Comparison of ENCODE assay signal across 23 cellular contexts in the genomic region with DNA sequence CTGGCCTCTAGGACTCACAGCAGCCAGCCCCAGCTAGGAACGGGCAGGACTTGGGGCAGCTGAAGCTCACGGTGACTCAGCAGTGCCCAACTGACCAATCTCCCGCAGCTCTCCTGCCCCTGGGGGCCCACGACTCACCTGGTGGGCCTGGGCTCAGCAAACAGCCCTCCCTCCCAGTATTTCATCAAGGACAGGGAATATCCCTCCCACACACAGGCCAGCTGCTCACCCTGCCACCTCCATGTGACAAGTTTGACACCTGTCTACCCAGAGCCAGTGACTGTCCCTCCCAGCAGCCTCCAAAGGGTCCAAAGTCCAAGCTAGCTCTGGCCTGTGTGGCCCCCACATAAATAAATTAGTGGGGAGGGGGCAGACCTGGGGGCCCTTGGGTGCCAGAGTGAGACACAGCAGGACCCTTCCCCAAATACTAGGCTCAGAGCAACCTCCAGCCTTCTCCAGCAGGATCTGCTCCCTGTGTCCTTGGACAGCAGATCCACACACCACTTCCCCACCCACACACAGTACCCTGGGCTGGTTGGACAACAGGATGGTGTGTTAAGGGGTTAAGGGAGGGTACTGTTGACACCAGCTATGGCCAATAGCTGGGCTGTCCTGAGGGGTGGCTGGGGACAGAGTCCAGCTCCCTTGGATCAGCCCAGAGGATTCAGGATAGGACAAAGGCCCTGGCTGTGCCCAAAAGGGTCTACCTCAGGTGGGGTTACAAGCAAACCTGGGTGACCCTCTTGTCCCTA. TPM values are rescaled to one million over a fixed set of nuclear protein-coding genes. Genes with fewer than 3 reads are reported as not detected.
DNase-seq lines count a peak whose midpoint lies in the region; ATAC-seq, FAIRE-seq and TF ChIP-seq lines count a peak whose summit lies in the region.
"Had no signal": no experiment of that assay in that cellular context is flagged by ENCODE, and none has a peak within 500 bp of the region (broad histone marks: within the 10 kb centered on the region; RNA-seq: fewer than 3 reads in every experiment).

No MANE protein-coding gene starts in this region.

- H2AK5ac ChIP-seq in mesendoderm (ENCODE audit: low read length) = no peak overlapping the region

- ATAC-seq in K562 = no peak
- no peak for ATAC-seq in stimulated activated naive CD8-positive, alpha-beta T cell treated with anti-CD3 and anti-CD28 coated beads, Interleukin-15, Interleukin-2, amounts not matched to agents 100 U/mL and 50 U/mL, for 24 hours

- POLR2A ChIA-PET in Caco-2 (lab: Charles Lee) (interaction anchor here (0.6 to 1.0 kb wide), 3 partner anchors 13 to 104 kb away, joined by 3 to 9 read pairs (median 4); no protein-coding TSS in a partner anchor), K562 (lab: Yijun Ruan, JAX) (interaction anchor here (0.6 to 0.9 kb wide), 3 partner anchors 46 to 195 kb away, joined by 3 read pairs; no protein-coding TSS in a partner anchor)

- H3K4me1 ChIP-seq in Caco-2 = peaks cover 14% of the 10 kb centered on the region
- H3K4me1 ChIP-seq in K562 (replicated peaks in 1 of 2; ENCODE audit: control insufficient read depth in 2 of 2, insufficient read depth in 2 of 2, low read length in 2 of 2) = peaks cover 2 to 29% of the 10 kb centered on the region in 2 experiments; a peak in 2 of 5 replicates
- H3K4me1 ChIP-seq in mesendoderm (ENCODE audit: control insufficient read depth, low read depth, low read length) = no peaks in the 10 kb centered on the region

- no peaks in the 10 kb centered on the region; the same call in 1 of the 2 replicates for H4K20me1 ChIP-seq in K562 (replicated peaks; ENCODE audit: control insufficient read depth, insufficient read depth, low read length)

- H3K79me2 ChIP-seq in K562 (ENCODE audit: control insufficient read depth, insufficient read depth, low read length) (no peaks in the 10 kb centered on the region), mesendoderm (ENCODE audit: control insufficient read depth, insufficient read depth, low read length) (no peaks in the 10 kb centered on the region)

- intact Hi-C loops in Caco-2 (cut with micrococcal nuclease; ENCODE audit: unreplicated experiment) (loop anchor here (2.0 kb wide), 1 partner anchor 15 kb away; no protein-coding TSS in a partner anchor), K562 (cut with micrococcal nuclease) (no loop called here)
- intact Hi-C loops in activated T-helper 1 cell treated with anti-CD3 and anti-CD28 coated beads, Interleukin-12 subunit alpha, Interleukin-12 subunit beta, Interleukin-2, Interleukin-4 antibody, amounts not matched to agents 30 ng/mL and 10 ng/mL and 1 ng/mL, durations not matched to agents 14 hours and 24 hours and 36 hours (cut with micrococcal nuclease) = no loop called here

- no peak for FAIRE-seq in K562 (lab: Jason Lieb, UNC)
- FAIRE-seq: kidney, RCC 7860 had no signal

- H2AFZ ChIP-seq in K562 (ENCODE audit: low read depth, low read length) = no peak overlapping the region

- H3K18ac ChIP-seq in mesendoderm (ENCODE audit: low read length) = no peak overlapping the region

- no peak overlapping the region for H3K23ac ChIP-seq in mesendoderm (ENCODE audit: low read length)

- no TSS peak for BruUV-seq in Caco-2 (replicated peaks; lab: Mats Ljungman, UMichigan)
- no TSS peak for BruUV-seq in K562 (replicated peaks; lab: Mats Ljungman, UMichigan)

- H3K4me2 ChIP-seq in K562 (ENCODE audit: insufficient read depth, low read length) (no peak overlapping the region), mesendoderm (ENCODE audit: low read length) (no peak overlapping the region)

- H2BK120ac ChIP-seq in mesendoderm (ENCODE audit: low read depth, low read length) = no peak overlapping the region

- no peak overlapping the region for H3K4me3 Mint-ChIP-seq in Caco-2 (ENCODE audit: unreplicated experiment)
- H3K4me3 Mint-ChIP-seq in activated T-helper 1 cell treated with anti-CD3 and anti-CD28 coated beads, Interleukin-12 subunit alpha, Interleukin-12 subunit beta, Interleukin-2, Interleukin-4 antibody, amounts not matched to agents 30 ng/mL and 10 ng/mL and 1 ng/mL, durations not matched to agents 14 hours and 24 hours and 36 hours = no peak overlapping the region

- H3K4me3 ChIP-seq in Caco-2 (ENCODE audit: low read depth, low read length) = no peak overlapping the region
- H3K4me3 ChIP-seq in K562 = no peak overlapping the region
- H3K4me3 ChIP-seq in mesendoderm (ENCODE audit: low read length) = no peak overlapping the region
- H3K4me3 ChIP-seq: HAP-1, MG63 had no signal

- DNase-seq in Caco-2 (peak; percentile 50 to 65), HuH-7.5 (ENCODE audit: low spot score) (peak; percentile 93), K562 (ENCODE audit: extremely low read depth in 1 of 4, low spot score in 3 of 4) (no peak), mesendoderm (peak; percentile 40), NCI-H524 (lab: John Stamatoyannopoulos, UW) (no peak)
- DNase-seq in activated effector memory CD4-positive, alpha-beta T cell treated with Interleukin-2 at 50 U/mL for 16 hours = no peak
- DNase-seq in stimulated activated naive CD8-positive, alpha-beta T cell treated with anti-CD3 and anti-CD28 coated beads, Interleukin-15, Interleukin-2, amounts not matched to agents 100 U/mL and 50 U/mL, for 24 hours = no peak
- no peak for DNase-seq in activated T-helper 1 cell treated with anti-CD3 and anti-CD28 coated beads, Interleukin-12 subunit alpha, Interleukin-12 subunit beta, Interleukin-2, Interleukin-4 antibody, amounts not matched to agents 30 ng/mL and 10 ng/mL and 1 ng/mL, durations not matched to agents 14 hours and 24 hours and 36 hours (ENCODE audit: low spot score)
- DNase-seq: brain microvascular endothelial cell; CD4-positive, alpha-beta memory T cell; hippocampal formation; kidney; MG63; NCI-H1694 treated with DMSO at 0.1 percent for 48 hours; stimulated activated CD4-positive, alpha-beta T cell treated with anti-CD3 and anti-CD28 coated beads, Interleukin-15, amount 100 ng/mL, for 24 hours had no signal

- TF ChIP-seq EP300 in K562 (IDR thresholded peaks at IDR 0.05; ENCODE audit: low read length) = no peak

- TF ChIP-seq CTCF in Caco-2 (IDR thresholded peaks at IDR 0.05; ENCODE audit: insufficient read depth in 1 of 2, low read depth in 1 of 2, low read length in 1 of 2, severe bottlenecking in 1 of 2, unreplicated experiment in 1 of 2) (no peak), K562 (IDR thresholded peaks at IDR 0.05 in 2 of 3, conservative IDR thresholded peaks at IDR 0.05 in 1 of 3; ENCODE audit: insufficient read depth in 2 of 3, low read depth in 1 of 3, low read length in 3 of 3) (no peak)

- no peak for TF ChIP-seq RAD21 in K562 (CRISPR knock-in tag; conservative IDR thresholded peaks at IDR 0.05 in 1 of 2, IDR thresholded peaks at IDR 0.05 in 1 of 2)

- no peak overlapping the region for H3K27ac Mint-ChIP-seq in Caco-2 (ENCODE audit: unreplicated experiment)
- no peak overlapping the region for H3K27ac Mint-ChIP-seq in activated T-helper 1 cell treated with anti-CD3 and anti-CD28 coated beads, Interleukin-12 subunit alpha, Interleukin-12 subunit beta, Interleukin-2, Interleukin-4 antibody, amounts not matched to agents 30 ng/mL and 10 ng/mL and 1 ng/mL, durations not matched to agents 14 hours and 24 hours and 36 hours
- H3K27ac Mint-ChIP-seq: activated naive CD8-positive, alpha-beta T cell treated with anti-CD3 and anti-CD28 coated beads, Interleukin-2, amount 10 ng/mL, durations not matched to agents 7 days and 5 days had no signal

- H2BK15ac ChIP-seq in mesendoderm (replicated peaks; ENCODE audit: low read depth) = no peak overlapping the region

- H3K27ac ChIP-seq in K562 (ENCODE audit: extremely low read depth, low read depth, low read length) (no peak overlapping the region), mesendoderm (ENCODE audit: low read depth, low read length) (no peak overlapping the region)
- H3K27ac ChIP-seq: brain microvascular endothelial cell, neutrophil had no signal

- no peaks in the 10 kb centered on the region for H3K79me1 ChIP-seq in mesendoderm (ENCODE audit: low read length)

- WGBS in K562 (ENCODE audit: insufficient coverage, low coverage, missing lambda C conversion rate) = 0% methylated on average over 3 of the region's 4 CpGs
- no CpG with 5 or more reads among the region's 4 CpGs for WGBS in mesendoderm (ENCODE audit: extremely low coverage, insufficient coverage, low lambda C conversion rate)

- no peaks in the 10 kb centered on the region for H3K36me3 ChIP-seq in Caco-2 (ENCODE audit: control insufficient read depth, insufficient read depth, low read length)
- no peaks in the 10 kb centered on the region for H3K36me3 ChIP-seq in K562 (ENCODE audit: control insufficient read depth, insufficient read depth, low read length)
- H3K36me3 ChIP-seq in mesendoderm (ENCODE audit: control insufficient read depth, insufficient read depth, low read length) = no peaks in the 10 kb centered on the region
- H3K36me3 ChIP-seq: brain microvascular endothelial cell, HAP-1, MG63, neutrophil had no signal

- in situ Hi-C loops in K562 (cut with MboI) = no loop called here

- TF ChIP-seq POLR2A in K562 (conservative IDR thresholded peaks at IDR 0.05) = no peak

- no peaks in the 10 kb centered on the region for H3K9me1 ChIP-seq in K562 (ENCODE audit: control insufficient read depth, insufficient read depth, low read length)

- no peaks in the 10 kb centered on the region for H3K36me3 Mint-ChIP-seq in Caco-2 (ENCODE audit: insufficient read depth, unreplicated experiment)
- no peaks in the 10 kb centered on the region for H3K36me3 Mint-ChIP-seq in activated T-helper 1 cell treated with anti-CD3 and anti-CD28 coated beads, Interleukin-12 subunit alpha, Interleukin-12 subunit beta, Interleukin-2, Interleukin-4 antibody, amounts not matched to agents 30 ng/mL and 10 ng/mL and 1 ng/mL, durations not matched to agents 14 hours and 24 hours and 36 hours (ENCODE audit: low read depth)
- H3K36me3 Mint-ChIP-seq: activated naive CD8-positive, alpha-beta T cell treated with anti-CD3 and anti-CD28 coated beads, Interleukin-2, amount 10 ng/mL, durations not matched to agents 7 days and 5 days; CD4-positive, alpha-beta memory T cell had no signal

- no peak overlapping the region for H3K4ac ChIP-seq in mesendoderm (ENCODE audit: low read depth, low read length)

- H4K5ac ChIP-seq in mesendoderm (ENCODE audit: low read length) = no peak overlapping the region

- H3K9me3 ChIP-seq in Caco-2 = no peaks in the 10 kb centered on the region
- H3K9me3 ChIP-seq in K562 (replicated peaks; ENCODE audit: control insufficient read depth, insufficient read depth, low read depth, low read length) = no peaks in the 10 kb centered on the region
- H3K9me3 ChIP-seq: HAP-1, MG63, neutrophil, SK-N-SH had no signal

- H3K4me1 Mint-ChIP-seq in Caco-2 (ENCODE audit: low read depth, unreplicated experiment) = no peaks in the 10 kb centered on the region
- H3K4me1 Mint-ChIP-seq in activated T-helper 1 cell treated with anti-CD3 and anti-CD28 coated beads, Interleukin-12 subunit alpha, Interleukin-12 subunit beta, Interleukin-2, Interleukin-4 antibody, amounts not matched to agents 30 ng/mL and 10 ng/mL and 1 ng/mL, durations not matched to agents 14 hours and 24 hours and 36 hours (ENCODE audit: low read depth) = peaks cover 6% of the 10 kb centered on the region

- no peak overlapping the region for H3K56ac ChIP-seq in mesendoderm (ENCODE audit: low read length)

- H3K27me3 ChIP-seq in Caco-2 (replicated peaks; ENCODE audit: control insufficient read depth, insufficient read depth, low read length) (no peaks in the 10 kb centered on the region), K562 (ENCODE audit: control insufficient read depth in 2 of 2, insufficient read depth in 2 of 2, low read length in 2 of 2) (peaks cover 0 to 16% of the 10 kb centered on the region in 2 experiments; a peak in 2 of 5 replicates), mesendoderm (ENCODE audit: insufficient read depth, low read length, poor library complexity) (no peaks in the 10 kb centered on the region)
- H3K27me3 ChIP-seq: MG63 had no signal

- no peak overlapping the region for H4K8ac ChIP-seq in mesendoderm (ENCODE audit: low read depth, low read length)

- peak overlapping the region in 1 of 2 experiments; percentile 64; a peak in 1 of 4 replicates for H3K9ac ChIP-seq in K562 (ENCODE audit: insufficient read depth in 1 of 2, low read depth in 2 of 2, low read length in 2 of 2)
- no peak overlapping the region for H3K9ac ChIP-seq in mesendoderm (ENCODE audit: low read length)
- H3K9ac ChIP-seq: SK-N-SH had no signal

- H3K9me3 Mint-ChIP-seq in Caco-2 (ENCODE audit: unreplicated experiment) = no peaks in the 10 kb centered on the region
- H3K9me3 Mint-ChIP-seq in activated T-helper 1 cell treated with anti-CD3 and anti-CD28 coated beads, Interleukin-12 subunit alpha, Interleukin-12 subunit beta, Interleukin-2, Interleukin-4 antibody, amounts not matched to agents 30 ng/mL and 10 ng/mL and 1 ng/mL, durations not matched to agents 14 hours and 24 hours and 36 hours = no peaks in the 10 kb centered on the region
- H3K9me3 Mint-ChIP-seq: activated naive CD8-positive, alpha-beta T cell treated with anti-CD3 and anti-CD28 coated beads, Interleukin-2, amount 10 ng/mL, durations not matched to agents 7 days and 5 days; CD4-positive, alpha-beta memory T cell had no signal

- no peaks in the 10 kb centered on the region for H3K27me3 Mint-ChIP-seq in Caco-2 (ENCODE audit: insufficient read depth, unreplicated experiment)
- H3K27me3 Mint-ChIP-seq in activated T-helper 1 cell treated with anti-CD3 and anti-CD28 coated beads, Interleukin-12 subunit alpha, Interleukin-12 subunit beta, Interleukin-2, Interleukin-4 antibody, amounts not matched to agents 30 ng/mL and 10 ng/mL and 1 ng/mL, durations not matched to agents 14 hours and 24 hours and 36 hours (ENCODE audit: insufficient read depth) = peaks cover 18% of the 10 kb centered on the region

- H2BK5ac ChIP-seq in mesendoderm (ENCODE audit: low read length) = no peak overlapping the region

- CTCF ChIA-PET in Caco-2 (lab: Charles Lee) = interaction anchor here (0.6 to 4.1 kb wide), 17 partner anchors 8 to 146 kb away, joined by 3 to 100 read pairs (median 7); a partner anchor contains a TSS
- CTCF ChIA-PET in K562 (lab: Yijun Ruan, JAX; ENCODE audit: low intra/inter-chr PET ratio) = interaction anchor here (0.6 to 4.9 kb wide), 4 partner anchors 28 to 78 kb away, joined by 3 to 91 read pairs (median 22); no protein-coding TSS in a partner anchor

RNA-seq across cellular contexts. Expression of a gene that starts 4.3 kb away (rescaled TPM):
- total RNA-seq in Caco-2 (2022) (0.50 TPM in 1 of 2 replicates, not detected in the other), K562 (2014; rRNA removed) (not detected in 2 replicates), K562 (2014; rRNA removed; fragmentation: Illumina TruSeq; extraction: Trizol) (not detected in 2 replicates), K562 (2015; rRNA removed; fragmentation: Illumina TruSeq; extraction: Trizol) (not detected in 2 replicates), K562 (2021) (not detected in 2 replicates)
- not detected in 2 replicates for total RNA-seq in K562 (2011; cell fraction: chromatin; rRNA removed; ENCODE audit: low replicate concordance)
- not detected in 2 replicates for total RNA-seq in K562 (2011; cell fraction: nucleolus; rRNA removed)
- total RNA-seq in K562 (2011; cell fraction: nucleoplasm; rRNA removed) = 0.15 TPM in 1 of 2 replicates, not detected in the other
- polyA plus RNA-seq in K562 (2011; rRNA removed) (not detected in 2 replicates), K562 (2014; fragmentation: Illumina TruSeq; extraction: Trizol) (not detected in 2 replicates), K562 (2014; fragmentation: Nextera tagmentation; extraction: Ambion mirVana) (not detected), K562 (2014; rRNA removed) (not detected in 2 replicates)
- polyA plus RNA-seq in K562 (2011; cell fraction: cytosol; rRNA removed) = not detected in 2 replicates
- polyA plus RNA-seq in K562 (2011; cell fraction: nucleus; rRNA removed) = not detected in 2 replicates
- not detected in 2 replicates for polyA plus RNA-seq in K562 (2012)
- not detected in 2 replicates for polyA minus RNA-seq in K562 (2011; rRNA and poly(A)+ RNA removed)
- not detected in 2 replicates for polyA minus RNA-seq in K562 (2011; cell fraction: cytosol; rRNA and poly(A)+ RNA removed)
- not detected in 2 replicates for polyA minus RNA-seq in K562 (2011; cell fraction: nucleus; rRNA and poly(A)+ RNA removed)
- polyA plus RNA-seq in mesendoderm (2013, experiment 1 of 2) = 0.04 TPM
- 0.01 TPM for polyA plus RNA-seq in mesendoderm (2013, experiment 2 of 2)
- total RNA-seq in activated T-helper 1 cell treated with anti-CD3 and anti-CD28 coated beads, Interleukin-12 subunit alpha, Interleukin-12 subunit beta, Interleukin-2, Interleukin-4 antibody, amounts not matched to agents 30 ng/mL and 10 ng/mL and 1 ng/mL, durations not matched to agents 14 hours and 24 hours and 36 hours = not detected in 2 replicates
- total RNA-seq: activated naive CD8-positive, alpha-beta T cell treated with anti-CD3 and anti-CD28 coated beads, Interleukin-2, amount 10 ng/mL, durations not matched to agents 7 days and 5 days; CD4-positive, alpha-beta memory T cell; Daoy; fibroblast of villous mesenchyme; kidney; mucosa of gallbladder had no signal
- polyA plus RNA-seq: CD4-positive, alpha-beta memory T cell; SK-N-SH had no signal

RNA-seq across cellular contexts. Expression of a gene that starts 9.4 kb away (rescaled TPM):
- total RNA-seq in Caco-2 (2022) (11.4 and 16.8 TPM in 2 replicates), K562 (2014; rRNA removed) (0.09 TPM in 1 of 2 replicates, not detected in the other), K562 (2014; rRNA removed; fragmentation: Illumina TruSeq; extraction: Trizol) (not detected in 2 replicates), K562 (2015; rRNA removed; fragmentation: Illumina TruSeq; extraction: Trizol) (not detected in 2 replicates), K562 (2021) (0.16 and 0.27 TPM in 2 replicates)
- 0.99 and 3.1 TPM in 2 replicates for total RNA-seq in K562 (2011; cell fraction: chromatin; rRNA removed; ENCODE audit: low replicate concordance)
- total RNA-seq in K562 (2011; cell fraction: nucleolus; rRNA removed) = 1.6 and 3.8 TPM in 2 replicates
- total RNA-seq in K562 (2011; cell fraction: nucleoplasm; rRNA removed) = 1.3 and 1.5 TPM in 2 replicates
- polyA plus RNA-seq in K562 (2011; rRNA removed) (0.38 and 0.66 TPM in 2 replicates), K562 (2014; fragmentation: Illumina TruSeq; extraction: Trizol) (not detected in 2 replicates), K562 (2014; fragmentation: Nextera tagmentation; extraction: Ambion mirVana) (not detected), K562 (2014; rRNA removed) (not detected in 2 replicates)
- 0.47 and 0.52 TPM in 2 replicates for polyA plus RNA-seq in K562 (2011; cell fraction: cytosol; rRNA removed)
- polyA plus RNA-seq in K562 (2011; cell fraction: nucleus; rRNA removed) = 2.9 and 4.2 TPM in 2 replicates
- not detected in 2 replicates for polyA plus RNA-seq in K562 (2012)
- 0.46 and 0.57 TPM in 2 replicates for polyA minus RNA-seq in K562 (2011; rRNA and poly(A)+ RNA removed)
- polyA minus RNA-seq in K562 (2011; cell fraction: cytosol; rRNA and poly(A)+ RNA removed) = 0.29 and 1.1 TPM in 2 replicates
- polyA minus RNA-seq in K562 (2011; cell fraction: nucleus; rRNA and poly(A)+ RNA removed) = 0.54 and 0.78 TPM in 2 replicates
- 0.48 TPM for polyA plus RNA-seq in mesendoderm (2013, experiment 1 of 2)
- 0.42 TPM for polyA plus RNA-seq in mesendoderm (2013, experiment 2 of 2)
- total RNA-seq in activated T-helper 1 cell treated with anti-CD3 and anti-CD28 coated beads, Interleukin-12 subunit alpha, Interleukin-12 subunit beta, Interleukin-2, Interleukin-4 antibody, amounts not matched to agents 30 ng/mL and 10 ng/mL and 1 ng/mL, durations not matched to agents 14 hours and 24 hours and 36 hours = not detected in 2 replicates
- total RNA-seq: activated naive CD8-positive, alpha-beta T cell treated with anti-CD3 and anti-CD28 coated beads, Interleukin-2, amount 10 ng/mL, durations not matched to agents 7 days and 5 days; CD4-positive, alpha-beta memory T cell; Daoy; fibroblast of villous mesenchyme had no signal
- polyA plus RNA-seq: CD4-positive, alpha-beta memory T cell had no signal

RNA-seq across cellular contexts. Expression of a gene that starts 40.3 kb away (rescaled TPM):
- total RNA-seq in Caco-2 (2022) (59.3 and 62.0 TPM in 2 replicates), K562 (2014; rRNA removed) (41.0 and 53.8 TPM in 2 replicates), K562 (2014; rRNA removed; fragmentation: Illumina TruSeq; extraction: Trizol) (18.6 and 19.5 TPM in 2 replicates), K562 (2015; rRNA removed; fragmentation: Illumina TruSeq; extraction: Trizol) (41.1 and 42.7 TPM in 2 replicates), K562 (2021) (55.4 and 60.5 TPM in 2 replicates)
- total RNA-seq in K562 (2011; cell fraction: chromatin; rRNA removed; ENCODE audit: low replicate concordance) = 32.6 and 87.4 TPM in 2 replicates
- total RNA-seq in K562 (2011; cell fraction: nucleolus; rRNA removed) = 69.2 and 80.9 TPM in 2 replicates
- 56.0 and 62.0 TPM in 2 replicates for total RNA-seq in K562 (2011; cell fraction: nucleoplasm; rRNA removed)
- polyA plus RNA-seq in K562 (2011; rRNA removed) (72.2 and 172 TPM in 2 replicates), K562 (2014; fragmentation: Illumina TruSeq; extraction: Trizol) (49.3 and 56.1 TPM in 2 replicates), K562 (2014; fragmentation: Nextera tagmentation; extraction: Ambion mirVana) (1 to 10 TPM; 1.1 to 2.5 TPM), K562 (2014; rRNA removed) (41.4 and 51.2 TPM in 2 replicates)
- 128 and 171 TPM in 2 replicates for polyA plus RNA-seq in K562 (2011; cell fraction: cytosol; rRNA removed)
- 49.7 and 89.7 TPM in 2 replicates for polyA plus RNA-seq in K562 (2011; cell fraction: nucleus; rRNA removed)
- 64.5 and 84.8 TPM in 2 replicates for polyA plus RNA-seq in K562 (2012)
- 112 and 135 TPM in 2 replicates for polyA minus RNA-seq in K562 (2011; rRNA and poly(A)+ RNA removed)
- 34.5 and 65.7 TPM in 2 replicates for polyA minus RNA-seq in K562 (2011; cell fraction: cytosol; rRNA and poly(A)+ RNA removed)
- polyA minus RNA-seq in K562 (2011; cell fraction: nucleus; rRNA and poly(A)+ RNA removed) = 11.7 and 24.4 TPM in 2 replicates
- polyA plus RNA-seq in mesendoderm (2013, experiment 1 of 2) = 218 TPM
- 223 TPM for polyA plus RNA-seq in mesendoderm (2013, experiment 2 of 2)
- 237 and 238 TPM in 2 replicates for total RNA-seq in activated T-helper 1 cell treated with anti-CD3 and anti-CD28 coated beads, Interleukin-12 subunit alpha, Interleukin-12 subunit beta, Interleukin-2, Interleukin-4 antibody, amounts not matched to agents 30 ng/mL and 10 ng/mL and 1 ng/mL, durations not matched to agents 14 hours and 24 hours and 36 hours

RNA-seq across cellular contexts. Expression of a gene that starts 40.6 kb away (rescaled TPM):
- total RNA-seq in Caco-2 (2022) (11.3 and 16.5 TPM in 2 replicates), K562 (2014; rRNA removed) (2.0 and 2.3 TPM in 2 replicates), K562 (2014; rRNA removed; fragmentation: Illumina TruSeq; extraction: Trizol) (0.54 and 0.58 TPM in 2 replicates), K562 (2015; rRNA removed; fragmentation: Illumina TruSeq; extraction: Trizol) (0.45 and 0.76 TPM in 2 replicates), K562 (2021) (2.6 and 3.0 TPM in 2 replicates)
- total RNA-seq in K562 (2011; cell fraction: chromatin; rRNA removed; ENCODE audit: low replicate concordance) = 6.4 and 18.2 TPM in 2 replicates
- total RNA-seq in K562 (2011; cell fraction: nucleolus; rRNA removed) = 15.1 and 18.5 TPM in 2 replicates
- 8.9 and 11.7 TPM in 2 replicates for total RNA-seq in K562 (2011; cell fraction: nucleoplasm; rRNA removed)
- polyA plus RNA-seq in K562 (2011; rRNA removed) (2.6 and 3.8 TPM in 2 replicates), K562 (2014; fragmentation: Illumina TruSeq; extraction: Trizol) (1.5 and 1.7 TPM in 2 replicates), K562 (2014; fragmentation: Nextera tagmentation; extraction: Ambion mirVana) (not detected), K562 (2014; rRNA removed) (1.2 and 2.7 TPM in 2 replicates)
- polyA plus RNA-seq in K562 (2011; cell fraction: cytosol; rRNA removed) = 3.4 and 4.9 TPM in 2 replicates
- polyA plus RNA-seq in K562 (2011; cell fraction: nucleus; rRNA removed) = 11.8 and 13.0 TPM in 2 replicates
- polyA plus RNA-seq in K562 (2012) = 1.2 and 2.0 TPM in 2 replicates
- 2.7 and 4.2 TPM in 2 replicates for polyA minus RNA-seq in K562 (2011; rRNA and poly(A)+ RNA removed)
- 7.0 and 15.3 TPM in 2 replicates for polyA minus RNA-seq in K562 (2011; cell fraction: cytosol; rRNA and poly(A)+ RNA removed)
- 6.1 and 8.2 TPM in 2 replicates for polyA minus RNA-seq in K562 (2011; cell fraction: nucleus; rRNA and poly(A)+ RNA removed)
- polyA plus RNA-seq in mesendoderm (2013, experiment 1 of 2) = 24.7 TPM
- polyA plus RNA-seq in mesendoderm (2013, experiment 2 of 2) = 23.0 TPM
- total RNA-seq in activated T-helper 1 cell treated with anti-CD3 and anti-CD28 coated beads, Interleukin-12 subunit alpha, Interleukin-12 subunit beta, Interleukin-2, Interleukin-4 antibody, amounts not matched to agents 30 ng/mL and 10 ng/mL and 1 ng/mL, durations not matched to agents 14 hours and 24 hours and 36 hours = 0.21 and 0.42 TPM in 2 replicates
- total RNA-seq: CD4-positive, alpha-beta memory T cell had no signal
- polyA plus RNA-seq: CD4-positive, alpha-beta memory T cell had no signal

Comparison
In these comparisons a context has a peak if more than half of its experiments do, and no peak if none do; other contexts are left out.
1. DNase-seq: peak in Caco-2 (2 of 2), HuH-7.5 (single experiment) and mesendoderm (single experiment); none in K562 (0 of 4), NCI-H524 (0 of 2), activated effector memory CD4-positive, alpha-beta T cell treated with Interleukin-2 at 50 U/mL for 16 hours (single experiment), stimulated activated naive CD8-positive, alpha-beta T cell treated with anti-CD3 and anti-CD28 coated beads, Interleukin-15, Interleukin-2, amounts not matched to agents 100 U/mL and 50 U/mL, for 24 hours (single experiment) and activated T-helper 1 cell treated with anti-CD3 and anti-CD28 coated beads, Interleukin-12 subunit alpha, Interleukin-12 subunit beta, Interleukin-2, Interleukin-4 antibody, amounts not matched to agents 30 ng/mL and 10 ng/mL and 1 ng/mL, durations not matched to agents 14 hours and 24 hours and 36 hours (single experiment).